In genomic region chr2:234444888-234445287, GRCh38 we compare ENCODE assay signal across 9 cellular contexts. TPM values are rescaled to one million over a fixed set of nuclear protein-coding genes. Genes with fewer than 3 reads are reported as not detected.
DNase-seq lines count a peak whose midpoint lies in the region; ATAC-seq and TF ChIP-seq lines count a peak whose summit lies in the region.
"Had no signal": no experiment of that assay in that cellular context is flagged by ENCODE, and none has a peak within 500 bp of the region (broad histone marks: within the 10 kb centered on the region; RNA-seq: fewer than 3 reads in every experiment).

No MANE protein-coding gene starts in this region.

- H3K4me3 Mint-ChIP-seq in activated CD4-positive, alpha-beta T cell treated with anti-CD3 and anti-CD28 coated beads, Interleukin-2, amount 10 ng/mL, durations not matched to agents 24 days and 14 days, result peak overlapping the region; percentile 68

- peaks cover 75% of the 10 kb centered on the region for H3K4me1 Mint-ChIP-seq in activated CD4-positive, alpha-beta T cell treated with anti-CD3 and anti-CD28 coated beads, Interleukin-2, amount 10 ng/mL, durations not matched to agents 24 days and 14 days

- TF ChIP-seq CTCF in spleen (IDR thresholded peaks at IDR 0.05 in 8 of 11, conservative IDR thresholded peaks at IDR 0.05 in 3 of 11), result no peak
- no peak for TF ChIP-seq CTCF in WERI-Rb-1 (IDR thresholded peaks at IDR 0.05; ENCODE audit: low read depth, low read length)

- DNase-seq in H4 (ENCODE audit: low spot score) (peak; percentile 56), epithelial cell of prostate (ENCODE audit: low read depth, low spot score) (peak; percentile 39), spleen (peak; percentile 91), NCI-H2081 (lab: John Stamatoyannopoulos, UW) (no peak), WERI-Rb-1 (no peak)
- peak; percentile 91 for DNase-seq in activated CD4-positive, alpha-beta T cell treated with anti-CD3 and anti-CD28 coated beads, Interleukin-2, amount 10 ng/mL, durations not matched to agents 24 days and 14 days

- peak overlapping the region; percentile 93 for H3K27ac ChIP-seq in epithelial cell of prostate
- peak overlapping the region; percentile 79 to 94 (median 88) for H3K27ac ChIP-seq in spleen
- no peak overlapping the region for H3K27ac ChIP-seq in WERI-Rb-1
- H3K27ac ChIP-seq: PC-9 had no signal

- peak overlapping the region; percentile 88 for H3K27ac Mint-ChIP-seq in activated CD4-positive, alpha-beta T cell treated with anti-CD3 and anti-CD28 coated beads, Interleukin-2, amount 10 ng/mL, durations not matched to agents 24 days and 14 days

- H3K9me3 ChIP-seq in spleen, result no peaks in the 10 kb centered on the region
- H3K9me3 ChIP-seq in WERI-Rb-1 (ENCODE audit: severe bottlenecking), result no peaks in the 10 kb centered on the region

- H3K27me3 ChIP-seq in spleen (replicated peaks in 1 of 7), result no peaks in the 10 kb centered on the region
- no peaks in the 10 kb centered on the region for H3K27me3 ChIP-seq in WERI-Rb-1 (ENCODE audit: insufficient read depth, low read depth, severe bottlenecking)

- peak overlapping the region in 1 of 8 donors; percentile 7 for H3K4me3 ChIP-seq in spleen
- H3K4me3 ChIP-seq in WERI-Rb-1 (ENCODE audit: low read depth, low read length), result no peak overlapping the region
- H3K4me3 ChIP-seq: PC-9 had no signal

- peaks cover 5% of the 10 kb centered on the region for H3K9me3 Mint-ChIP-seq in activated CD4-positive, alpha-beta T cell treated with anti-CD3 and anti-CD28 coated beads, Interleukin-2, amount 10 ng/mL, durations not matched to agents 24 days and 14 days

- ATAC-seq in HG03442 (IDR thresholded peaks at IDR 0.05; ENCODE audit: unreplicated experiment), result no peak
- ATAC-seq in GM21526 (IDR thresholded peaks at IDR 0.05; ENCODE audit: low FRiP score, unreplicated experiment), result no peak

- TF ChIP-seq POLR2A in spleen (IDR thresholded peaks at IDR 0.05), result no peak

- H3K36me3 ChIP-seq in spleen (no peaks in the 10 kb centered on the region), WERI-Rb-1 (no peaks in the 10 kb centered on the region)

- H3K36me3 Mint-ChIP-seq in activated CD4-positive, alpha-beta T cell treated with anti-CD3 and anti-CD28 coated beads, Interleukin-2, amount 10 ng/mL, durations not matched to agents 24 days and 14 days (ENCODE audit: low read depth), result peaks cover 38% of the 10 kb centered on the region

- 4 to 10% (median 6%) methylated on average over 10 of the region's 10 CpGs for WGBS in spleen, 5 donors

- H3K27me3 Mint-ChIP-seq in activated CD4-positive, alpha-beta T cell treated with anti-CD3 and anti-CD28 coated beads, Interleukin-2, amount 10 ng/mL, durations not matched to agents 24 days and 14 days, result no peaks in the 10 kb centered on the region

- intact Hi-C loops in activated CD4-positive, alpha-beta T cell treated with anti-CD3 and anti-CD28 coated beads, Interleukin-2, amount 10 ng/mL, durations not matched to agents 24 days and 14 days (cut with micrococcal nuclease), result no loop called here
- intact Hi-C loops in spleen (cut with DNase I; ENCODE audit: low total_unique reads), result no loop called here

- H3K4me1 ChIP-seq in spleen, result peaks cover 35 to 62% (median 49%) of the 10 kb centered on the region in 6 donors

RNA-seq across cellular contexts. Expression of gene ARL4C, which starts 52.0 kb away (rescaled TPM):
- total RNA-seq in H4 (2014; rRNA removed; shearing (Covaris generic)), result 6.7 and 7.0 TPM in 2 replicates
- total RNA-seq in activated CD4-positive, alpha-beta T cell treated with anti-CD3 and anti-CD28 coated beads, Interleukin-2, amount 10 ng/mL, durations not matched to agents 24 days and 14 days, result 43.2 and 45.0 TPM in 2 replicates
- 100 to 1,000 TPM in 1 of 7 donors, 10 to 100 TPM in 6; 45.4 to 148 (median 75.0) TPM for total RNA-seq in spleen
- polyA plus RNA-seq in spleen, result 10 to 100 TPM; 12.2 to 24.4 (median 20.4) TPM

Comparison
In these comparisons a context has a peak if more than half of its experiments do, and no peak if none do; other contexts are left out.
1. DNase-seq: peak in H4 (single experiment), activated CD4-positive, alpha-beta T cell treated with anti-CD3 and anti-CD28 coated beads, Interleukin-2, amount 10 ng/mL, durations not matched to agents 24 days and 14 days (single experiment), epithelial cell of prostate (single experiment) and spleen (single experiment); none in NCI-H2081 (0 of 2) and WERI-Rb-1 (single experiment).